Comparison of ENCODE assay signal across 1 cellular context in genomic region chr12:120227233-120228040, GRCh38.
TF ChIP-seq lines count a peak whose summit lies in the region.

No MANE protein-coding gene starts in this region.

TF ChIP-seq in liver, 16 proteins besides CTCF, POLR2A, EP300 and RAD21 (continued from another document):
- TF ChIP-seq MAX (IDR thresholded peaks at IDR 0.05), result no peak
